10 cellular contexts compared by ENCODE assay signal in the genomic region with DNA sequence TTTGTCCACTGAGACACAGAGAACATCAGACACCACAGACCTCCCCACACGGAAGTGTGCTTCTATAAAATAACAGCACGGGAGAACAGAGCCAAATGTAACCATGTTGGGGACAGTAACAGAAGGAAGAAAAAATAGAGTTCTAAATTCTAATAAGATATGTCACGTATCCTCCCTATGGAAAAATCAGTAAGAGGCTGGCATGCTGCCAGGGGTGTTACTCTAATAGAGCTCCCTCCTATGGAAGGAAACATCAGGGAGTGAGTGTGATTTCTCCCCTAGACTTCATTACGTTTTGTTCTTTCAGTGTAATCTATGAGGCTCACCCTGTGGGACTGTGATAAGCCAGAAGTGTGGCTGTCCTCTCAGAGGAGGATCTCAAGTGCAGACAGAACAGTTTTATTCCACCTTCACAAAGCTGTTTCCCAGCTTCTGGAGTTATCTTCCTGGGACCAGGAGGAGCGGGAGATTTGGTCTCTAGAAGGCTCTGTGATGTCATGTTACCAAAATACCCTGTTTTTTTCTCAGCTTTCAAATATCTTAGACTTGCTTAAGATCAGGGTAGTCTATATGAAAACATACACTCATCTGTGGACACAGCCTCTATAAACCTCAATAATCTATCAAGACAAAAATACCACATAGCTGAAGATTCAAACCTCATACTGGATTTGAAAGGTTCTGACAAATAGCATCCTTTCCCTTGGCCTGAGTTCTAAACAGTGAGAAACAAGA.
DNase-seq lines count a peak whose midpoint lies in the region; ATAC-seq, FAIRE-seq and TF ChIP-seq lines count a peak whose summit lies in the region.
"Had no signal": no experiment of that assay in that cellular context is flagged by ENCODE, and none has a peak within 500 bp of the region (broad histone marks: within the 10 kb centered on the region; RNA-seq: fewer than 3 reads in every experiment).

No MANE protein-coding gene starts in this region.

- H3K27ac ChIP-seq in HepG2 (ENCODE audit: extremely low read length, insufficient read depth, low read length) = no peak overlapping the region
- H3K27ac ChIP-seq in right lobe of liver = no peak overlapping the region
- no peak overlapping the region for H3K27ac ChIP-seq in dorsolateral prefrontal cortex

- no peaks in the 10 kb centered on the region for H3K36me3 ChIP-seq in HepG2 (replicated peaks in 1 of 2; ENCODE audit: control insufficient read depth in 1 of 2, insufficient read depth in 2 of 2, low read length in 2 of 2)
- H3K36me3 ChIP-seq in right lobe of liver = no peaks in the 10 kb centered on the region

- no peak for TF ChIP-seq EP300 in HepG2 (IDR thresholded peaks at IDR 0.05; ENCODE audit: low read depth in 2 of 2, low read length in 2 of 2)
- no peak for TF ChIP-seq EP300 in HepG2 (CRISPR knock-in tag; IDR thresholded peaks at IDR 0.05; ENCODE audit: borderline replicate concordance)

- peak overlapping the region; percentile 95 for H2AFZ ChIP-seq in HepG2 (ENCODE audit: low read length)

- H3K4me1 ChIP-seq in HepG2 (ENCODE audit: insufficient read depth, low read length) = peaks cover 19% of the 10 kb centered on the region
- H3K4me1 ChIP-seq in right lobe of liver = no peaks in the 10 kb centered on the region

- no TSS peak for BruUV-seq in HepG2 (replicated peaks; lab: Mats Ljungman, UMichigan)

- no peaks in the 10 kb centered on the region for H3K4me1 Mint-ChIP-seq in activated CD4-positive, alpha-beta T cell treated with anti-CD3 and anti-CD28 coated beads for 36 hours
- H3K4me1 Mint-ChIP-seq: activated naive CD8-positive, alpha-beta T cell treated with anti-CD3 and anti-CD28 coated beads, Interleukin-2, amount 50 U/mL, for 24 hours had no signal

- H3K9me3 ChIP-seq in HepG2 (ENCODE audit: low read length) = no peaks in the 10 kb centered on the region
- H3K9me3 ChIP-seq in right lobe of liver = no peaks in the 10 kb centered on the region

- TF ChIP-seq CTCF in HepG2 (CRISPR knock-in tag; IDR thresholded peaks at IDR 0.05) = no peak; the same call in 1 of the 2 replicates
- TF ChIP-seq CTCF in right lobe of liver (IDR thresholded peaks at IDR 0.05) = no peak
- no peak for TF ChIP-seq CTCF in fibroblast of mammary gland (conservative IDR thresholded peaks at IDR 0.05; ENCODE audit: control insufficient read depth, insufficient read depth, low read depth, low read length)
- TF ChIP-seq CTCF in dorsolateral prefrontal cortex (IDR thresholded peaks at IDR 0.05 in 54 of 56, conservative IDR thresholded peaks at IDR 0.05 in 2 of 56; ENCODE audit: low read depth in 1 of 56, partially characterized antibody in 56 of 56) = no peak

- in situ Hi-C loops in HepG2 (cut with HindIII; ENCODE audit: extremely low pct_ligation_motif_present, low pct_unique_long_range_greater_than_20kb) = no loop called here

- POLR2A ChIA-PET in HepG2 (lab: Yijun Ruan, JAX) = interaction anchor here (1.2 kb wide), 1 partner anchor 70 kb away, joined by 3 read pairs; a partner anchor contains a TSS
- POLR2A ChIA-PET in activated CD4-positive, alpha-beta T cell treated with anti-CD3 and anti-CD28 coated beads for 36 hours (lab: Charles Lee) = no interaction called here

- intact Hi-C loops in HepG2 (cut with micrococcal nuclease; ENCODE audit: unreplicated experiment) (no loop called here), right lobe of liver (cut with DNase I) (no loop called here), dorsolateral prefrontal cortex (cut with DNase I) (no loop called here)
- intact Hi-C loops in activated CD4-positive, alpha-beta T cell treated with anti-CD3 and anti-CD28 coated beads for 36 hours (cut with DNase I, micrococcal nuclease) = no loop called here

- ATAC-seq in HepG2 = peak; percentile 68
- no peak for ATAC-seq in right lobe of liver
- no peak for ATAC-seq in activated CD4-positive, alpha-beta T cell treated with anti-CD3 and anti-CD28 coated beads for 36 hours
- ATAC-seq: activated naive CD8-positive, alpha-beta T cell treated with anti-CD3 and anti-CD28 coated beads, Interleukin-2, amount 50 U/mL, for 24 hours had no signal

- no peaks in the 10 kb centered on the region for H3K36me3 Mint-ChIP-seq in activated CD4-positive, alpha-beta T cell treated with anti-CD3 and anti-CD28 coated beads for 36 hours (ENCODE audit: low read depth)

- H3K4me2 ChIP-seq in HepG2 (ENCODE audit: low read depth, low read length) = peak overlapping the region; percentile 66

- no peaks in the 10 kb centered on the region for H4K20me1 ChIP-seq in HepG2 (ENCODE audit: insufficient read depth, low read length)

- FAIRE-seq in HepG2 (lab: Jason Lieb, UNC) = peak; percentile 4

- H3K4me3 Mint-ChIP-seq in activated CD4-positive, alpha-beta T cell treated with anti-CD3 and anti-CD28 coated beads for 36 hours = no peak overlapping the region
- H3K4me3 Mint-ChIP-seq: activated naive CD8-positive, alpha-beta T cell treated with anti-CD3 and anti-CD28 coated beads, Interleukin-2, amount 50 U/mL, for 24 hours had no signal

- CTCF ChIA-PET in HepG2 (lab: Yijun Ruan, JAX; ENCODE audit: low intra/inter-chr PET ratio, low total read pairs) = no interaction called here
- CTCF ChIA-PET in activated CD4-positive, alpha-beta T cell treated with anti-CD3 and anti-CD28 coated beads for 36 hours (lab: Charles Lee) = interaction anchor here (0.6 to 2.1 kb wide), 5 partner anchors 9 to 202 kb away, joined by 3 to 9 read pairs (median 3); no protein-coding TSS in a partner anchor

- peaks cover 21% of the 10 kb centered on the region for H3K27me3 Mint-ChIP-seq in activated CD4-positive, alpha-beta T cell treated with anti-CD3 and anti-CD28 coated beads for 36 hours

- H3K27ac Mint-ChIP-seq in activated CD4-positive, alpha-beta T cell treated with anti-CD3 and anti-CD28 coated beads for 36 hours = no peak overlapping the region
- H3K27ac Mint-ChIP-seq: activated naive CD8-positive, alpha-beta T cell treated with anti-CD3 and anti-CD28 coated beads, Interleukin-2, amount 50 U/mL, for 24 hours had no signal

- DNase-seq in HepG2 (ENCODE audit: low spot score) = peak; percentile 16
- DNase-seq in right lobe of liver = no peak
- DNase-seq in RKO (ENCODE audit: low spot score) = peak; percentile 16
- DNase-seq in fibroblast of mammary gland (ENCODE audit: low read depth) = peak; percentile 45
- DNase-seq in dorsolateral prefrontal cortex = no peak
- DNase-seq in medulla oblongata (ENCODE audit: extremely low spot score) = no peak
- no peak for DNase-seq in activated CD4-positive, alpha-beta T cell treated with anti-CD3 and anti-CD28 coated beads for 36 hours
- no peak for DNase-seq in activated naive CD4-positive, alpha-beta T cell (lab: John Stamatoyannopoulos, UW)
- DNase-seq: activated naive CD8-positive, alpha-beta T cell treated with anti-CD3 and anti-CD28 coated beads, Interleukin-2, amount 50 U/mL, for 24 hours; stimulated activated CD4-positive, alpha-beta T cell treated with anti-CD3 and anti-CD28 coated beads, Interleukin-15, amount 100 ng/mL, for 24 hours had no signal

- H3K4me3 ChIP-seq in HepG2 (replicated peaks in 1 of 3; ENCODE audit: insufficient read depth in 1 of 3, low read depth in 2 of 3, low read length in 3 of 3) (peak overlapping the region; percentile 33 to 62 (median 58); a peak in 5 of 6 replicates), right lobe of liver (no peak overlapping the region), fibroblast of mammary gland (ENCODE audit: control insufficient read depth, low read depth, low read length) (no peak overlapping the region), dorsolateral prefrontal cortex (peak overlapping the region in 4 of 59 donors; percentile 8 to 43 (median 16))

- no peak for TF ChIP-seq RAD21 in HepG2 (CRISPR knock-in tag; IDR thresholded peaks at IDR 0.05)

- no peaks in the 10 kb centered on the region for H3K27me3 ChIP-seq in HepG2 (ENCODE audit: control insufficient read depth in 1 of 2, insufficient read depth in 2 of 2, low read length in 2 of 2)
- H3K27me3 ChIP-seq in right lobe of liver = no peaks in the 10 kb centered on the region
- peaks cover 0 to 55% (median 21%) of the 10 kb centered on the region in 45 donors for H3K27me3 ChIP-seq in dorsolateral prefrontal cortex

- H3K9ac ChIP-seq in HepG2 (ENCODE audit: insufficient read depth, low read depth, low read length) = peak overlapping the region; percentile 26; the same call in 1 of the 2 replicates

- WGBS in HepG2 (ENCODE audit: low lambda C conversion rate) = 11% methylated on average over 5 of the region's 5 CpGs
- WGBS in right lobe of liver (ENCODE audit: insufficient coverage, low coverage, low lambda C conversion rate, missing lambda C conversion rate) = 45% methylated on average over 5 of the region's 5 CpGs

- no peak for TF ChIP-seq POLR2A in HepG2 (IDR thresholded peaks at IDR 0.05; ENCODE audit: insufficient read depth in 1 of 2, low read depth in 2 of 2, low read length in 2 of 2)
- no peak for TF ChIP-seq POLR2A in right lobe of liver (IDR thresholded peaks at IDR 0.05)

- peaks cover under 1% of the 10 kb centered on the region for H3K9me3 Mint-ChIP-seq in activated CD4-positive, alpha-beta T cell treated with anti-CD3 and anti-CD28 coated beads for 36 hours (ENCODE audit: low read depth)
- H3K9me3 Mint-ChIP-seq: activated naive CD8-positive, alpha-beta T cell treated with anti-CD3 and anti-CD28 coated beads, Interleukin-2, amount 50 U/mL, for 24 hours had no signal

- H3K79me2 ChIP-seq in HepG2 (ENCODE audit: insufficient read depth, low read length) = no peaks in the 10 kb centered on the region

TF ChIP-seq in HepG2, 621 proteins besides CTCF, POLR2A, EP300 and RAD21 (continues in another document):
- TF ChIP-seq KAT8 (CRISPR knock-in tag; IDR thresholded peaks at IDR 0.05) = peak; percentile 47; the same call in 1 of the 2 replicates
- TF ChIP-seq NFIC (IDR thresholded peaks at IDR 0.05; ENCODE audit: low read length) = peak; percentile 77
- TF ChIP-seq ELF3 (CRISPR knock-in tag; IDR thresholded peaks at IDR 0.05) = peak; percentile 51; the same call in 1 of the 2 replicates
- no peak for TF ChIP-seq NFIB (CRISPR knock-in tag; IDR thresholded peaks at IDR 0.05; ENCODE audit: borderline replicate concordance)
- no peak for TF ChIP-seq GABPA (IDR thresholded peaks at IDR 0.05; ENCODE audit: low read depth, low read length)
- TF ChIP-seq GABPA (CRISPR knock-in tag; IDR thresholded peaks at IDR 0.05; ENCODE audit: low read depth) = 0 out of 2 replicates have a peak, but pooled peaks have one; percentile 38
- TF ChIP-seq, protein P1, sequence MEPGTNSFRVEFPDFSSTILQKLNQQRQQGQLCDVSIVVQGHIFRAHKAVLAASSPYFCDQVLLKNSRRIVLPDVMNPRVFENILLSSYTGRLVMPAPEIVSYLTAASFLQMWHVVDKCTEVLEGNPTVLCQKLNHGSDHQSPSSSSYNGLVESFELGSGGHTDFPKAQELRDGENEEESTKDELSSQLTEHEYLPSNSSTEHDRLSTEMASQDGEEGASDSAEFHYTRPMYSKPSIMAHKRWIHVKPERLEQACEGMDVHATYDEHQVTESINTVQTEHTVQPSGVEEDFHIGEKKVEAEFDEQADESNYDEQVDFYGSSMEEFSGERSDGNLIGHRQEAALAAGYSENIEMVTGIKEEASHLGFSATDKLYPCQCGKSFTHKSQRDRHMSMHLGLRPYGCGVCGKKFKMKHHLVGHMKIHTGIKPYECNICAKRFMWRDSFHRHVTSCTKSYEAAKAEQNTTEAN (CRISPR knock-in tag; conservative IDR thresholded peaks at IDR 0.05) = no peak
- TF ChIP-seq LCORL (IDR thresholded peaks at IDR 0.05) = peak; percentile 64; the same call in 1 of the 2 replicates
- no peak for TF ChIP-seq LCORL (CRISPR knock-in tag; IDR thresholded peaks at IDR 0.05)

Comparison
In these comparisons a context has a peak if more than half of its experiments do, and no peak if none do; other contexts are left out.
1. DNase-seq: peak in HepG2 (single experiment), RKO (single experiment) and fibroblast of mammary gland (single experiment); none in right lobe of liver (0 of 3), dorsolateral prefrontal cortex (0 of 10), medulla oblongata (single experiment), activated CD4-positive, alpha-beta T cell treated with anti-CD3 and anti-CD28 coated beads for 36 hours (single experiment) and activated naive CD4-positive, alpha-beta T cell (0 of 4).
2. H3K4me3 ChIP-seq: peak in HepG2 (3 of 3); none in right lobe of liver (0 of 3) and fibroblast of mammary gland (single experiment).